In the genomic region with DNA sequence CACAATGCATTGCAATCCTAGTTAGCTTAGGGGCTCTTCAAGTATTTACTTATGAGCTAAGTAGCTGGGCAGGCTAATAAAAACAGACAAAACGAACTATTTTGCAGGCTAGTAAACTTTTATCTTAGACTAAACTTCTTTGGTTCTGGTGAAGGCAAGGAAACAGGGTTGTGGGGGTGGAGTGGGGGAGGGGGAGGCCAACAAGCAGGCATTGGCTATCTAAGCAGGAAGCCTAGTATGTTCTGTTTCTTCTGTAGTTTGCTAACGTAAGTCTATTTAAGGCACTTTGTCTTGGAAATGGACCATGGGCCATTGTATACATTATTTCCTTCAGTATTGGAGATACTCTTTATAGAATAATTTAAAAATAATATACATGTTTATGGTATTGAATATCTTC, we compare ENCODE assay signal across 4 cellular contexts. TPM values are rescaled to one million over a fixed set of nuclear protein-coding genes. Genes with fewer than 3 reads are reported as not detected.
"Had no signal": no experiment of that assay in that cellular context is flagged by ENCODE, and none has a peak within 500 bp of the region (broad histone marks: within the 10 kb centered on the region; RNA-seq: fewer than 3 reads in every experiment).

No MANE protein-coding gene starts in this region.

RNA-seq across cellular contexts. Expression of gene GYPE, which starts 35.3 kb away (rescaled TPM):
- total RNA-seq: activated CD4-positive, alpha-beta T cell treated with anti-CD3 and anti-CD28 coated beads, Interleukin-2, amount 10 ng/mL, durations not matched to agents 24 days and 14 days; activated T-helper 17 cell treated with anti-CD3 and anti-CD28 coated beads, Interleukin-2, amount 50 U/mL, for 72 hours; astrocyte; body of pancreas had no signal
